ENCODE assay signal across 10 cellular contexts in the genomic region with DNA sequence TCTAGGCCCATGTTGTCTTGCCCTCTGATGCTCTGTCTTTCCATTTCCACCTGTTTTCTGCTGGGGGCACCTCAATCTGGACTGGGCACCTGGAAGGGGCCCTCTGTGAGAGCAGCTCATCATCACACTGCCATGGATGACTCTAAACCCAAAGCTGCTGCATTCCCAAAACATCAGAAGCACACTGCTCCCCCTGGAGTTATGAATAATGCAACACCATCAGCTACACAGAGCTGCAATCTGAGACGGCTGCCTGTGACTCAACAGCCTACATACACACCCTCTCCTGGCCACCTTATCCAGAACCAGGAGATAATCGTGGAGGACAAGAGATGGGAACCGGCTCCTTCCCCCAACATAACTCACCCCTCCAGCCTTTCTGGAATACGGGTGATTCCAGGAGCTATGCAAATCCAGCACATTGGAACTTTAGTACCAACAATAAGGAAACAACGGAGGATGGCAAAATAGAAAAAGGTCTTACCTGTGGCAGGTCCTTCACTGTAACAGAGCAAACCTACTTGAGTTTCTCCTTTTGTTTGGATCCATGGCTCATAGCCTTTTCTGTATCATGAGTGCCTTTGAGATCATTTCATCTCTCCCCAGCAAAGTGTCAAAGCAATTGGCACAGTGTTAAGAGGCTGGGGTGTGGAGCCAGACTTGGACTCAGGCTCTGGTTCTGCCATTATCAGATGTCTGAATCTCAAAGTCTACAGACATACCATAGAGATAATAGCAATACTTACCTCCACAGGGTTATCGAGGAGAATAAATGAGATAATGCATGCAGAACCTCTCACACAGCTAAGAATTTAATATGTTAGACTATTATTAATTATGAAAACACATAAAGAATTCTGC. TPM values are rescaled to one million over a fixed set of nuclear protein-coding genes. Genes with fewer than 3 reads are reported as not detected.
A peak's percentile ranks its signal among the peaks of the same experiment; 100 is the strongest.
DNase-seq lines count a peak whose midpoint lies in the region; ATAC-seq, FAIRE-seq and TF ChIP-seq lines count a peak whose summit lies in the region.
"Had no signal": no experiment of that assay in that cellular context is flagged by ENCODE, and none has a peak within 500 bp of the region (broad histone marks: within the 10 kb centered on the region; RNA-seq: fewer than 3 reads in every experiment).

No MANE protein-coding gene starts in this region.

- peak overlapping the region; percentile 87 for H3K27ac Mint-ChIP-seq in neural progenitor cell

- peak; percentile 85 for FAIRE-seq in H54 (lab: Jason Lieb, UNC)
- FAIRE-seq: islet of Langerhans had no signal

- no peaks in the 10 kb centered on the region for H3K9me3 ChIP-seq in neural progenitor cell (ENCODE audit: low read depth)

- H3K27me3 Mint-ChIP-seq in neural progenitor cell (ENCODE audit: insufficient read depth, low read depth): no peaks in the 10 kb centered on the region
- H3K27me3 Mint-ChIP-seq: IgD-negative memory B cell had no signal

- no peak overlapping the region for H3K9ac ChIP-seq in neural progenitor cell

- no peaks in the 10 kb centered on the region for H3F3A ChIP-seq in neural progenitor cell (ENCODE audit: low read depth)

- no peaks in the 10 kb centered on the region for H3K9me3 Mint-ChIP-seq in neural progenitor cell
- H3K9me3 Mint-ChIP-seq: IgD-negative memory B cell had no signal

- peak overlapping the region; percentile 51 for H3K4me3 Mint-ChIP-seq in neural progenitor cell
- H3K4me3 Mint-ChIP-seq: IgD-negative memory B cell had no signal

- peaks cover 26% of the 10 kb centered on the region for H3K36me3 Mint-ChIP-seq in neural progenitor cell

- H3K36me3 ChIP-seq in neural progenitor cell: peaks cover 4% of the 10 kb centered on the region

- ATAC-seq in GM18519 (IDR thresholded peaks at IDR 0.05; ENCODE audit: low FRiP score, unreplicated experiment): no peak
- ATAC-seq in HG03108 (IDR thresholded peaks at IDR 0.05; ENCODE audit: unreplicated experiment): no peak

- H3K27me3 ChIP-seq in neural progenitor cell: no peaks in the 10 kb centered on the region

- H3K4me1 ChIP-seq in neural progenitor cell: peaks cover 11% of the 10 kb centered on the region

- no peak; the same call in 1 of the 2 replicates for TF ChIP-seq CTCF in C4-2B (conservative IDR thresholded peaks at IDR 0.05)
- TF ChIP-seq CTCF in epithelial cell of proximal tubule (conservative IDR thresholded peaks at IDR 0.05; ENCODE audit: low read depth, low read length): peak; percentile 64
- peak; percentile 31 for TF ChIP-seq CTCF in neural progenitor cell (IDR thresholded peaks at IDR 0.05)

- peaks cover 40% of the 10 kb centered on the region for H3K4me1 Mint-ChIP-seq in neural progenitor cell

- H3K79me2 ChIP-seq in neural progenitor cell (ENCODE audit: low read depth): no peaks in the 10 kb centered on the region

- H2AFZ ChIP-seq in neural progenitor cell (replicated peaks): no peak overlapping the region

- H3K4me3 ChIP-seq in epithelial cell of proximal tubule (ENCODE audit: low read depth, low read length) (no peak overlapping the region), neural progenitor cell (no peak overlapping the region)

- H4K20me1 ChIP-seq in neural progenitor cell (ENCODE audit: low read depth): no peaks in the 10 kb centered on the region

- no peak for TF ChIP-seq POLR2A in H54 (IDR thresholded peaks at IDR 0.05; ENCODE audit: low read depth, low read length)

- DNase-seq in H54 (ENCODE audit: insufficient read length, low spot score) (peak; percentile 88), RPMI7951 (ENCODE audit: low read depth) (peak; percentile 89), epithelial cell of proximal tubule (ENCODE audit: low read depth) (no peak), neural progenitor cell (ENCODE audit: low spot score) (peak; percentile 44), SKM-1 (lab: John Stamatoyannopoulos, UW; ENCODE audit: unreplicated experiment) (no peak)

- no peak overlapping the region for H3K4me2 ChIP-seq in neural progenitor cell

- H3K27ac ChIP-seq in C4-2B (peak overlapping the region; percentile 75; the same call in 1 of the 2 replicates), neural progenitor cell (no peak overlapping the region)

RNA-seq across cellular contexts. Expression of gene AK2, which starts 29.3 kb away (rescaled TPM):
- total RNA-seq in RPMI7951 (2014; rRNA removed; shearing (Covaris generic)): 263 and 350 TPM in 2 replicates
- total RNA-seq in epithelial cell of proximal tubule (237 and 276 TPM in 2 replicates), neural progenitor cell (ENCODE audit: low replicate concordance) (85.5 and 128 TPM in 2 replicates)

RNA-seq across cellular contexts. Expression of gene RNF19B, which starts 42.8 kb away (rescaled TPM):
- 9.8 and 10.3 TPM in 2 replicates for total RNA-seq in RPMI7951 (2014; rRNA removed; shearing (Covaris generic))
- total RNA-seq in epithelial cell of proximal tubule: 25.8 and 33.2 TPM in 2 replicates
- 11.5 and 14.2 TPM in 2 replicates for total RNA-seq in neural progenitor cell (ENCODE audit: low replicate concordance)

Comparison
In these comparisons a context has a peak if more than half of its experiments do, and no peak if none do; other contexts are left out.
1. DNase-seq: peak in H54 (single experiment), RPMI7951 (single experiment) and neural progenitor cell (single experiment); none in epithelial cell of proximal tubule (single experiment) and SKM-1 (single experiment).